Comparison of ENCODE assay signal across 20 cellular contexts in the genomic region with DNA sequence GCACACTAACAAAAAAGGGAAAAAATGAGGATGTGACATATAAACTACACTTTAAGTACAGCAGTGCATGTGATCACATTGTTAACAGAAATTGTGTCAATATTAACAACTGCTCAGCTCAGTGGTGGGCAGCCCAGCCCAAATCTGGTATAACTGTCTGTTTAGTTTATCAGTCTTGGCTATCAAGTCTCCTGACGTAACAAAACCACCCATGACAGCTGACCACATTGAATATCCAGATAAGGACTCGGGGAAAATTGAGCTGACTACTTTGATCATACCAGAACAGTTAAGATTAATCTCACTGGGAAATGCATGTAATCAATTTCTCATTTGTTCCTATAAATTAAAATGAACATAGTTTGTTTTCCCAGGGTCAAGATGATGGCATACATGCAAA.
"Had no signal": no experiment of that assay in that cellular context is flagged by ENCODE, and none has a peak within 500 bp of the region (broad histone marks: within the 10 kb centered on the region; RNA-seq: fewer than 3 reads in every experiment).

No MANE protein-coding gene starts in this region.

- DNase-seq: activated CD4-positive, alpha-beta T cell treated with anti-CD3 and anti-CD28 coated beads for 48 hours; activated CD4-positive, alpha-beta T cell treated with anti-CD3 and anti-CD28 coated beads, Interleukin-2, amount 50 U/mL, for 48 hours; activated CD4-positive, CD25-positive, alpha-beta regulatory T cell treated with anti-CD3 and anti-CD28 coated beads, Interleukin-2, amount 50 U/mL, for 72 hours; activated effector memory CD4-positive, alpha-beta T cell treated with anti-CD3 and anti-CD28 coated beads, Interleukin-2, amount 50 U/mL, for 16 hours; activated naive CD4-positive, alpha-beta T cell treated with Interleukin-2 at 50 U/mL for 16 hours; activated naive CD8-positive, alpha-beta T cell treated with anti-CD3 and anti-CD28 coated beads, Interleukin-2, amount 50 U/mL, for 24 hours; activated T-cell treated with anti-CD3 and anti-CD28 coated beads, Interleukin-2, amount 50 U/mL, for 4 hours; amygdala; Kasumi-1; KBM-7; NCI-H1105 treated with DMSO at 0.1 percent for 48 hours; NCI-H1436 treated with DMSO at 0.1 percent for 48 hours; NCI-H1930; NCI-H2171 treated with DMSO at 0.1 percent for 48 hours; NCI-H226; NCI-H526; PC-9; SHP77 treated with DMSO at 0.1 percent for 48 hours; T-helper 1 cell had no signal

- FAIRE-seq: astrocyte had no signal
